ENCODE assay signal across 10 cellular contexts in the genomic region with DNA sequence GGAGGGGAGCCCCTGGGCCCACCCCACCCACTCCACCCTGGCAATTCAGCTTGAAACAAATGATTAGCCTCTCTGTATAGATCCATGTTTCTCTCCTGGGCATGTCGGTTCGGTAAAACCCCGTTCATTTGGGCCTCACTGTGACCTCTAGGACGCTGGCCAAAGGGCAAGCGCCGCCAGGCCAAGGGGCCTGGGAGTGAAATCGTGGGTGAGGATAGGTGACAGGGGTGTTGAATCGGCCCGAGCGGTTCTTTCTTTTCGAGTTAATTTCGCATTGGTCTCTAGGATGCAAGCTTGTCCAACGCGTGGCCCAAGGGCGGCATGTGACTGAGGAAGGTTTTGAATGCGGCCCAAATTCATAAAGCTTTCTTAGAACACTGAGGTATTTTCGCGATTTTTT. TPM values are rescaled to one million over a fixed set of nuclear protein-coding genes. Genes with fewer than 3 reads are reported as not detected.
DNase-seq lines count a peak whose midpoint lies in the region; ATAC-seq and TF ChIP-seq lines count a peak whose summit lies in the region.
"Had no signal": no experiment of that assay in that cellular context is flagged by ENCODE, and none has a peak within 500 bp of the region (broad histone marks: within the 10 kb centered on the region; RNA-seq: fewer than 3 reads in every experiment).

No MANE protein-coding gene starts in this region.

- H3K27ac Mint-ChIP-seq in CD4-positive, alpha-beta memory T cell: peak overlapping the region; percentile 61 to 89 (median 76)
- H3K27ac Mint-ChIP-seq in osteocyte (ENCODE audit: unreplicated experiment): peak overlapping the region; percentile 50

- H3K27me3 ChIP-seq in CD4-positive, alpha-beta memory T cell (ENCODE audit: insufficient read depth, low read length): no peaks in the 10 kb centered on the region
- H3K27me3 ChIP-seq in KMS-11 (ENCODE audit: insufficient read depth, low read depth): no peaks in the 10 kb centered on the region
- no peaks in the 10 kb centered on the region for H3K27me3 ChIP-seq in colonic mucosa

- POLR2A ChIA-PET in CD4-positive, alpha-beta memory T cell (lab: Charles Lee; ENCODE audit: partially characterized antibody): interaction anchor here (1.1 to 17.7 kb wide), 5 partner anchors 12 to 119 kb away, joined by 3 to 320 read pairs (median 6); partner anchors contain the start of gene ARID5A

- intact Hi-C loops in CD4-positive, alpha-beta memory T cell (cut with micrococcal nuclease): loop anchor here (1.0 kb wide), 2 partner anchors 11 to 28 kb away; no protein-coding TSS in a partner anchor
- intact Hi-C loops in colonic mucosa (cut with DNase I): no loop called here

- no peak for DNase-seq in CD4-positive, alpha-beta memory T cell
- DNase-seq in colonic mucosa: no peak
- DNase-seq in osteocyte (ENCODE audit: extremely low spot score, unreplicated experiment): no peak
- DNase-seq in AG20443 (ENCODE audit: low spot score): no peak
- no peak for DNase-seq in GM03348 (ENCODE audit: low spot score)
- no peak for DNase-seq in H4 (ENCODE audit: low spot score)
- DNase-seq: foreskin melanocyte, midbrain had no signal

- no peaks in the 10 kb centered on the region for H3K9me3 Mint-ChIP-seq in CD4-positive, alpha-beta memory T cell
- H3K9me3 Mint-ChIP-seq in osteocyte (ENCODE audit: unreplicated experiment): no peaks in the 10 kb centered on the region

- peak overlapping the region; percentile 95 for H3K9ac ChIP-seq in KMS-11
- H3K9ac ChIP-seq in colonic mucosa (ENCODE audit: low read depth in 2 of 2, low read length in 2 of 2): peak overlapping the region in 1 of 2 donors; percentile 73

- H3K27me3 Mint-ChIP-seq in CD4-positive, alpha-beta memory T cell: no peaks in the 10 kb centered on the region
- H3K27me3 Mint-ChIP-seq in osteocyte (ENCODE audit: unreplicated experiment): peaks cover 6% of the 10 kb centered on the region

- H3K4me2 ChIP-seq in KMS-11: peak overlapping the region; percentile 98

- no peak for ATAC-seq in GM21390 (IDR thresholded peaks at IDR 0.05; ENCODE audit: unreplicated experiment)

- CTCF ChIA-PET in CD4-positive, alpha-beta memory T cell (lab: Charles Lee; ENCODE audit: partially characterized antibody): interaction anchor here (0.7 to 15.1 kb wide), 9 partner anchors 9 to 180 kb away, joined by 3 to 169 read pairs (median 7); partner anchors contain the start of gene ARID5A

- H3K36me3 ChIP-seq in CD4-positive, alpha-beta memory T cell (ENCODE audit: insufficient read depth, low read length): no peaks in the 10 kb centered on the region
- H3K36me3 ChIP-seq in KMS-11 (ENCODE audit: insufficient read depth): no peaks in the 10 kb centered on the region
- H3K36me3 ChIP-seq in colonic mucosa: no peaks in the 10 kb centered on the region

- no peaks in the 10 kb centered on the region for H3K36me3 Mint-ChIP-seq in CD4-positive, alpha-beta memory T cell
- no peaks in the 10 kb centered on the region for H3K36me3 Mint-ChIP-seq in osteocyte (ENCODE audit: unreplicated experiment)

- peaks cover 27 to 65% (median 49%) of the 10 kb centered on the region in 4 donors for H3K4me1 Mint-ChIP-seq in CD4-positive, alpha-beta memory T cell
- peaks cover 34% of the 10 kb centered on the region for H3K4me1 Mint-ChIP-seq in osteocyte (ENCODE audit: unreplicated experiment)

- H2AFZ ChIP-seq in KMS-11 (ENCODE audit: low read depth): peak overlapping the region; percentile 8; the same call in 1 of the 2 replicates

- no peaks in the 10 kb centered on the region for H3K79me2 ChIP-seq in KMS-11 (ENCODE audit: insufficient read depth, low read depth)

- H3K9me3 ChIP-seq in CD4-positive, alpha-beta memory T cell (ENCODE audit: control insufficient read depth in 1 of 2, low read length in 2 of 2): no peaks in the 10 kb centered on the region
- H3K9me3 ChIP-seq in colonic mucosa: no peaks in the 10 kb centered on the region

- peak overlapping the region; percentile 66 to 84 (median 80) for H3K4me3 Mint-ChIP-seq in CD4-positive, alpha-beta memory T cell
- peak overlapping the region; percentile 45 for H3K4me3 Mint-ChIP-seq in osteocyte (ENCODE audit: unreplicated experiment)

- H3K27ac ChIP-seq in CD4-positive, alpha-beta memory T cell (ENCODE audit: low read depth, low read length): peak overlapping the region; percentile 55
- H3K27ac ChIP-seq in KMS-11 (peak overlapping the region; percentile 96), colonic mucosa (peak overlapping the region; percentile 75)

- TF ChIP-seq CTCF in KMS-11 (conservative IDR thresholded peaks at IDR 0.05; ENCODE audit: low read depth, low read length) (no peak), colonic mucosa (IDR thresholded peaks at IDR 0.05) (no peak), osteocyte (IDR thresholded peaks at IDR 0.05) (no peak)

- H3K4me3 ChIP-seq in CD4-positive, alpha-beta memory T cell (ENCODE audit: low read length in 2 of 2): peak overlapping the region in 1 of 2 donors; percentile 64
- H3K4me3 ChIP-seq in KMS-11 (IDR thresholded peaks at IDR 0.05; ENCODE audit: insufficient read depth, low read depth, low read length) (no peak overlapping the region), colonic mucosa (no peak overlapping the region)

- H4K20me1 ChIP-seq in KMS-11 (ENCODE audit: insufficient read depth): no peaks in the 10 kb centered on the region

- peaks cover 66% of the 10 kb centered on the region for H3K4me1 ChIP-seq in CD4-positive, alpha-beta memory T cell (ENCODE audit: insufficient read depth, low read length)
- peaks cover 90% of the 10 kb centered on the region for H3K4me1 ChIP-seq in KMS-11 (ENCODE audit: low read depth, poor library complexity, severe bottlenecking)
- no peaks in the 10 kb centered on the region for H3K4me1 ChIP-seq in colonic mucosa

RNA-seq across cellular contexts. Expression of gene ARID5A, which starts 9.9 kb away (rescaled TPM):
- total RNA-seq in CD4-positive, alpha-beta memory T cell: 10 to 100 TPM; 80.0 to 83.8 TPM
- polyA plus RNA-seq in CD4-positive, alpha-beta memory T cell: 10 to 100 TPM; 31.4 to 69.6 TPM
- 10 to 100 TPM in 1 of 2 donors, 1 to 10 TPM in 1; 6.9 to 16.4 TPM for total RNA-seq in colonic mucosa
- 25.9 and 26.3 TPM in 2 replicates for total RNA-seq in osteocyte
- 4.8 and 9.8 TPM in 2 replicates for total RNA-seq in H4 (2014; rRNA removed; shearing (Covaris generic))

RNA-seq across cellular contexts. Expression of gene NEURL3, which starts 21.5 kb away (rescaled TPM):
- under 1 TPM in 1 of 2 experiments, not detected in 1; 0.22 TPM for total RNA-seq in CD4-positive, alpha-beta memory T cell
- polyA plus RNA-seq in CD4-positive, alpha-beta memory T cell: not detected
- total RNA-seq in colonic mucosa: 1 to 10 TPM; 2.5 to 2.6 TPM
- not detected in 2 replicates for total RNA-seq in osteocyte
- not detected in 2 replicates for total RNA-seq in H4 (2014; rRNA removed; shearing (Covaris generic))
